ENCODE assay signal across 8 cellular contexts in the genomic region with DNA sequence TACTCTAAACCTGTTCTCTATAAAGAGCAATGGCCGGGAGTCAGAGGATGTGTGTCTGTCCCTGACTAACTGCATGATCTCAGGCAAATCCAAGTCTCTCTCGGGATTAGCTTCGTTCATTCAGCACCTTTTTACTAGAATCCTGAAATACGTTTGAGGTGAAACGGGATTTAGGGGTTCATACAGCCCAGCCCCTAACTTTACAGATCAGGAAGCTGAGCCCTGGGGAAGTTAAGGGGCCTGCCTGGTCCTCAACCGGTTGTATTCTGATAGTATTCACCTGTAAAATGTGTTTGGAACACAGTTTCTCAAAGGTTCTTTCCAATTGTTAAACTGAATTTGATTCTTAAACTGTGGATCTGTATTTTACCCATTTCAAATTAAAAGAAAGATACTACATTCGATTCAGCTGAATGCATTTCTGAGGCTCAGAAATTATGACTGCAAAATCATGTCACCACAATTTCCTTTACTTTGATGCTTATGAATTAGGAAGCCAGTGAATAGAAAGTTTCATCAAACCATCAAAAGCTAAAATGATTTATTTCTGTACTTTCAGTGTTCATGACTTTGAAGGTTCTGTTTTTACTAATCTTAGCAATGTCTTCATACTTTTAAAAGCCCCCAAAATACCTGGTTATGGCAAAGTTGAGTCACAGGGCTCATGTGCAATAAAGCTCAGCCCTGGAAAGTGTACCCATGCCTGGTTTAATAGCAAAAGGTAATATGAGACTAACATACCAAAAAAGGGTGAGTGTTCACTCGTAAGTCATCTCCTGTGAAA. TPM values are rescaled to one million over a fixed set of nuclear protein-coding genes. Genes with fewer than 3 reads are reported as not detected.
DNase-seq lines count a peak whose midpoint lies in the region; ATAC-seq and TF ChIP-seq lines count a peak whose summit lies in the region.

No MANE protein-coding gene starts in this region.

- CTCF ChIA-PET in PC-3 (lab: Charles Lee): no interaction called here

- BruUV-seq in PC-3 (replicated peaks; lab: Mats Ljungman, UMichigan): no TSS peak

- H3K9ac ChIP-seq in PC-3 (ENCODE audit: low read length): no peak overlapping the region

- H3F3A ChIP-seq in PC-3 (ENCODE audit: low read length, unreplicated experiment): no peaks in the 10 kb centered on the region

- H2AFZ ChIP-seq in PC-3 (ENCODE audit: low read length): 0 out of 2 replicates have a peak overlapping the region, but pooled peaks have one; percentile 12

- peak overlapping the region; percentile 0; the same call in 1 of the 2 replicates for H3K27ac ChIP-seq in PC-3 (ENCODE audit: low read length)

- peak; percentile 58 for DNase-seq in GM13976 (ENCODE audit: low spot score)
- peak; percentile 67 for DNase-seq in PC-3
- peak; percentile 35 for DNase-seq in central memory CD4-positive, alpha-beta T cell
- DNase-seq in NCI-H1694 (lab: John Stamatoyannopoulos, UW): no peak
- no peak for DNase-seq in mucosa of descending colon
- DNase-seq in dedifferentiated amniotic fluid mesenchymal stem cell (ENCODE audit: extremely low spot score): no peak
- DNase-seq in Ammon's horn (ENCODE audit: low spot score): no peak

- POLR2A ChIA-PET in PC-3 (lab: Charles Lee; ENCODE audit: unreplicated experiment): no interaction called here

- no peaks in the 10 kb centered on the region for H3K27me3 ChIP-seq in PC-3 (ENCODE audit: low read length)

- H3K9me3 ChIP-seq in PC-3 (ENCODE audit: low read length) (no peaks in the 10 kb centered on the region), mucosa of descending colon (no peaks in the 10 kb centered on the region)

- H3K4me3 ChIP-seq in PC-3 (ENCODE audit: low read length) (peak overlapping the region; percentile 14; the same call in 1 of the 2 replicates), mucosa of descending colon (no peak overlapping the region)

- in situ Hi-C loops in GM13976 (cut with MboI; ENCODE audit: low sequenced_read_pairs, unreplicated experiment): no loop called here

- ATAC-seq in GM21825 (IDR thresholded peaks at IDR 0.05; ENCODE audit: unreplicated experiment) (peak; percentile 47), PC-3 (peak; percentile 80), mucosa of descending colon (no peak)

- no peaks in the 10 kb centered on the region for H3K79me2 ChIP-seq in PC-3 (ENCODE audit: low read length)

- no peaks in the 10 kb centered on the region for H3K9me2 ChIP-seq in PC-3 (replicated peaks; ENCODE audit: low read length)

- intact Hi-C loops in PC-3 (cut with micrococcal nuclease): loop anchor here (1.0 kb wide), 1 partner anchor 28 kb away; no protein-coding TSS in a partner anchor
- intact Hi-C loops in mucosa of descending colon (cut with DNase I, micrococcal nuclease): no loop called here

- H3K36me3 ChIP-seq in PC-3 (ENCODE audit: low read depth, low read length) (no peaks in the 10 kb centered on the region), mucosa of descending colon (ENCODE audit: low read depth) (no peaks in the 10 kb centered on the region)

- H3K4me1 ChIP-seq in PC-3 (ENCODE audit: insufficient read depth, low read length) (peaks cover 22% of the 10 kb centered on the region), mucosa of descending colon (ENCODE audit: low read depth) (no peaks in the 10 kb centered on the region)

- TF ChIP-seq CTCF in GM13976 (IDR thresholded peaks at IDR 0.05; ENCODE audit: borderline replicate concordance, control extremely low read depth, extremely low read depth, insufficient read depth, missing control alignments) (no peak), PC-3 (conservative IDR thresholded peaks at IDR 0.05; ENCODE audit: low read depth, low read length) (no peak), mucosa of descending colon (IDR thresholded peaks at IDR 0.05) (no peak)

- H4K20me1 ChIP-seq in PC-3 (ENCODE audit: low read length): no peaks in the 10 kb centered on the region

- peak overlapping the region; percentile 59 for H3K4me2 ChIP-seq in PC-3 (ENCODE audit: low read length)

RNA-seq across cellular contexts. Expression of a gene that starts 28.9 kb away (rescaled TPM):
- total RNA-seq in PC-3 (2014; rRNA removed) (18.9 and 30.5 TPM in 2 replicates), mucosa of descending colon (10 to 100 TPM in 2 of 3 donors, 1 to 10 TPM in 1; 4.7 to 18.1 (median 10.5) TPM)

Comparison
In these comparisons a context has a peak if more than half of its experiments do, and no peak if none do; other contexts are left out.
1. DNase-seq: peak in GM13976 (single experiment), PC-3 (single experiment) and central memory CD4-positive, alpha-beta T cell (single experiment); none in NCI-H1694 (single experiment), mucosa of descending colon (0 of 3), dedifferentiated amniotic fluid mesenchymal stem cell (single experiment) and Ammon's horn (single experiment).